In the genomic region with DNA sequence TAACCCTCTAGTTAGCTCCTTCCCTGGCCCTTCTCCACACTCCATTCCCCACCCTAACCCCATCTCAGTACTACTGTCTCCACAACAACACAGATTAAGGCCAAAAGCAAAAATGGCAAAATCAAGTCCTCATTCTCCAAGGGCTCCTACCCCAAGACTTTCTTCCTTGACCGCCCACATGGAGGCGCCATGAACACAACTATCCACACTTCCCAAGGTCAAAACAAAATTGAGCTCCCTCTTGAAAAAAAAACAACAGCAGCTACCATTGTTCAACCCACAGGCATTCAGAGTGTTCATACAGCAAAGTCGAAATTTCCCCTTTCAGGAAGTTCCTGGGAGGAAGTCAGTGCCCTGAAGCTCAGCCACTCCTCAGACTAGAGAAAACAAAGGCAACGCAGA, we compare ENCODE assay signal across 1 cellular context.
TF ChIP-seq lines count a peak whose summit lies in the region.

No MANE protein-coding gene starts in this region.

TF ChIP-seq in HepG2, 621 proteins besides CTCF, POLR2A, EP300 and RAD21 (continued from another document):
- peak; percentile 15; the same call in 1 of the 2 replicates for TF ChIP-seq ETV5 (CRISPR knock-in tag; IDR thresholded peaks at IDR 0.05; ENCODE audit: borderline replicate concordance)
- no peak for TF ChIP-seq ZNF749 (CRISPR knock-in tag; IDR thresholded peaks at IDR 0.05; ENCODE audit: borderline replicate concordance)
- TF ChIP-seq KDM5B (CRISPR knock-in tag; IDR thresholded peaks at IDR 0.05; ENCODE audit: borderline replicate concordance): no peak
